ENCODE assay signal across 19 cellular contexts in the genomic region with DNA sequence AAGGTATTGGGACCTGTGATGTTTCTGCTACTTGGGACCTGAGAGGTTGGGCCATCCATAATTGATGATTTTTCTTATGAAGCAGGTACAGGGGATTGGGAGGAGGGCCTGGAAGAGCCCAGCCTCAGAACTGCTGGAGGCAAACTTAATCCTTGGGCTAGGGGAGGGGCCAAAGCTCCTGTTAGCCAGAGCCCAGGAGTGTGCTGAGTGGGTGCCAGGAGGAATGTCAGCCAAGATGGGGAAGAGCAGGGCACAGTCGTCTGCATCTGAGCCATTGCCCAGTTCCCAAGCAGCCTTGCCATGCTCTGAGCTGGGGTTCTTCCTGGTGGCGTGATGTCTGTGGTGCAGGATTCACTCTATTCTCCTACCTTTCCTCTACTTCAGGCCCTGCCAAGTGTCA. TPM values are rescaled to one million over a fixed set of nuclear protein-coding genes. Genes with fewer than 3 reads are reported as not detected.
DNase-seq lines count a peak whose midpoint lies in the region; FAIRE-seq and TF ChIP-seq lines count a peak whose summit lies in the region.
"Had no signal": no experiment of that assay in that cellular context is flagged by ENCODE, and none has a peak within 500 bp of the region (broad histone marks: within the 10 kb centered on the region; RNA-seq: fewer than 3 reads in every experiment).

No MANE protein-coding gene starts in this region.

- WGBS in esophagus squamous epithelium, 2 donors = 61 to 71% methylated on average over 1 to 2 of the region's 2 CpGs

- no peak for FAIRE-seq in RCC 7860 (lab: Jason Lieb, UNC)
- FAIRE-seq: endometrium, GM19239 had no signal

- H3K27me3 ChIP-seq in esophagus squamous epithelium (no peaks in the 10 kb centered on the region), A673 (replicated peaks; ENCODE audit: insufficient read depth, low read depth, low read length, poor library complexity) (no peaks in the 10 kb centered on the region)
- H3K27me3 ChIP-seq: hepatocyte, Peyer's patch, uterus had no signal

- intact Hi-C loops in posterior vena cava (cut with DNase I) = no loop called here
- intact Hi-C loops in esophagus squamous epithelium (cut with DNase I) = no loop called here
- intact Hi-C loops in A673 (cut with micrococcal nuclease; ENCODE audit: unreplicated experiment) = no loop called here

- no TSS peak for BruUV-seq in A673 (replicated peaks; lab: Mats Ljungman, UMichigan)

- H3K4me1 ChIP-seq in esophagus squamous epithelium (peaks cover 39 to 97% (median 79%) of the 10 kb centered on the region in 3 donors), A673 (ENCODE audit: insufficient read depth, low read length, poor library complexity, severe bottlenecking) (peaks cover 13% of the 10 kb centered on the region)

- peaks cover 73% of the 10 kb centered on the region for H3K4me1 Mint-ChIP-seq in glutamatergic neuron (ENCODE audit: low read depth, unreplicated experiment)

- H3K4me3 ChIP-seq in esophagus squamous epithelium (no peak overlapping the region), A673 (ENCODE audit: low read depth, low read length, poor library complexity, severe bottlenecking) (no peak overlapping the region)
- H3K4me3 ChIP-seq: hepatocyte, lung, Peyer's patch, uterus had no signal

- peak in 8 of 14 donors; percentile 18 to 69 (median 55) for DNase-seq in C1 segment of cervical spinal cord (lab: John Stamatoyannopoulos, UW)
- DNase-seq in NCI-H446 (lab: John Stamatoyannopoulos, UW) = peak; percentile 36 to 81
- DNase-seq in glutamatergic neuron = no peak
- DNase-seq in posterior vena cava (ENCODE audit: low spot score) = peak; percentile 47
- DNase-seq in esophagus squamous epithelium (lab: John Stamatoyannopoulos, UW) = no peak
- DNase-seq in A673 (ENCODE audit: low spot score) = no peak
- no peak for DNase-seq in activated CD4-positive, alpha-beta T cell treated with anti-CD3 and anti-CD28 coated beads, Interleukin-2, amount 50 U/mL, for 4 hours
- no peak for DNase-seq in RCC 7860 (ENCODE audit: low spot score)
- DNase-seq: activated gamma-delta T cell, NCI-H1105 treated with DMSO at 0.1 percent for 48 hours, NCI-H510A treated with DMSO at 0.1 percent for 48 hours, Peyer's patch, T-helper 2 cell, uterus had no signal

- POLR2A ChIA-PET in A673 (lab: Charles Lee; ENCODE audit: low non-redundant PET) = no interaction called here

- H3K27me3 Mint-ChIP-seq in glutamatergic neuron (ENCODE audit: unreplicated experiment) = peaks cover 10% of the 10 kb centered on the region
- H3K27me3 Mint-ChIP-seq: B cell had no signal

- TF ChIP-seq POLR2A in esophagus squamous epithelium (IDR thresholded peaks at IDR 0.05) = no peak

- H3K27ac Mint-ChIP-seq in glutamatergic neuron (ENCODE audit: unreplicated experiment) = peak overlapping the region; percentile 25
- H3K27ac Mint-ChIP-seq: B cell had no signal

- CTCF ChIA-PET in A673 (lab: Charles Lee) = no interaction called here

- H3K9me3 ChIP-seq in esophagus squamous epithelium (no peaks in the 10 kb centered on the region), A673 (ENCODE audit: low read depth, low read length, poor library complexity, severe bottlenecking) (no peaks in the 10 kb centered on the region)
- H3K9me3 ChIP-seq: Peyer's patch, uterus had no signal

- peaks cover 0 to 16% (median 0%) of the 10 kb centered on the region in 3 donors for H3K36me3 ChIP-seq in esophagus squamous epithelium
- H3K36me3 ChIP-seq in A673 (ENCODE audit: insufficient read depth, low read length, poor library complexity, severe bottlenecking) = no peaks in the 10 kb centered on the region
- H3K36me3 ChIP-seq: Peyer's patch, uterus had no signal

- TF ChIP-seq CTCF in glutamatergic neuron (IDR thresholded peaks at IDR 0.05; ENCODE audit: partially characterized antibody, unreplicated experiment) (no peak), esophagus squamous epithelium (IDR thresholded peaks at IDR 0.05) (no peak), A673 (conservative IDR thresholded peaks at IDR 0.05; ENCODE audit: low read depth, low read length) (no peak)

- H3K9me3 Mint-ChIP-seq in glutamatergic neuron (ENCODE audit: unreplicated experiment) = peaks cover 14% of the 10 kb centered on the region

- H3K36me3 Mint-ChIP-seq in glutamatergic neuron (ENCODE audit: unreplicated experiment) = no peaks in the 10 kb centered on the region

- H3K27ac ChIP-seq in esophagus squamous epithelium (no peak overlapping the region), A673 (ENCODE audit: low read depth, low read length, poor library complexity, severe bottlenecking) (no peak overlapping the region)
- H3K27ac ChIP-seq: hepatocyte, Peyer's patch, uterus had no signal

- peak overlapping the region; percentile 59 for H3K4me3 Mint-ChIP-seq in glutamatergic neuron (ENCODE audit: unreplicated experiment)
- H3K4me3 Mint-ChIP-seq: B cell had no signal

RNA-seq across cellular contexts. Expression of a gene that starts 5.8 kb away (rescaled TPM):
- total RNA-seq in glutamatergic neuron (ENCODE audit: unreplicated experiment) (93.8 TPM), posterior vena cava (100 to 1,000 TPM in 1 of 2 donors, 10 to 100 TPM in 1; 69.0 to 102 TPM), esophagus squamous epithelium (10 to 100 TPM; 37.8 to 50.7 (median 43.2) TPM), A673 (2021) (39.2 and 41.9 TPM in 2 replicates)

RNA-seq across cellular contexts. Expression of a gene that starts 55.2 kb away (rescaled TPM):
- total RNA-seq in glutamatergic neuron (ENCODE audit: unreplicated experiment) (1.3 TPM), posterior vena cava (10 to 100 TPM in 1 of 2 donors, 1 to 10 TPM in 1; 8.4 to 10.7 TPM), esophagus squamous epithelium (1 to 10 TPM; 2.5 to 9.1 (median 4.0) TPM), A673 (2021) (18.7 and 24.0 TPM in 2 replicates)

Comparison
In these comparisons a context has a peak if more than half of its experiments do, and no peak if none do; other contexts are left out.
1. DNase-seq: peak in C1 segment of cervical spinal cord (8 of 14), NCI-H446 (2 of 2) and posterior vena cava (single experiment); none in glutamatergic neuron (single experiment), esophagus squamous epithelium (single experiment), A673 (single experiment), activated CD4-positive, alpha-beta T cell treated with anti-CD3 and anti-CD28 coated beads, Interleukin-2, amount 50 U/mL, for 4 hours (0 of 2) and RCC 7860 (single experiment).